Comparison of ENCODE assay signal across 8 cellular contexts in genomic region chr5:891117-891836, GRCh38. TPM values are rescaled to one million over a fixed set of nuclear protein-coding genes. Genes with fewer than 3 reads are reported as not detected.
A peak's percentile ranks its signal among the peaks of the same experiment; 100 is the strongest.
DNase-seq lines count a peak whose midpoint lies in the region; ATAC-seq and TF ChIP-seq lines count a peak whose summit lies in the region.

No MANE protein-coding gene starts in this region.

- peaks cover 87% of the 10 kb centered on the region for H3K36me3 ChIP-seq in DND-41 (ENCODE audit: insufficient read depth, low read length)

- peak overlapping the region; percentile 92 for H3K9ac ChIP-seq in DND-41 (ENCODE audit: low read depth, low read length)

- POLR2A ChIA-PET in naive thymus-derived CD8-positive, alpha-beta T cell (lab: Charles Lee), result interaction anchor here (1.1 to 1.6 kb wide), 2 partner anchors 10 kb away, joined by 3 to 4 read pairs; no protein-coding TSS in a partner anchor

- no peak for DNase-seq in DND-41
- DNase-seq in NCI-H460 (ENCODE audit: extremely low read depth, low read depth), result peak; percentile 56
- DNase-seq in chondrocyte (ENCODE audit: low spot score), result peak; percentile 68
- DNase-seq in naive thymus-derived CD8-positive, alpha-beta T cell, result no peak
- no peak for DNase-seq in NCI-H774 (lab: John Stamatoyannopoulos, UW)
- no peak for DNase-seq in EL
- no peak for DNase-seq in OCI-M1 (lab: John Stamatoyannopoulos, UW)

- H3K79me2 ChIP-seq in DND-41 (ENCODE audit: insufficient read depth, low read length), result peaks cover 78% of the 10 kb centered on the region

- H3K9me3 ChIP-seq in DND-41 (ENCODE audit: insufficient read depth, low read length, severe bottlenecking), result no peaks in the 10 kb centered on the region

- H3K36me3 Mint-ChIP-seq in chondrocyte (ENCODE audit: low read depth), result peaks cover 17% of the 10 kb centered on the region
- peaks cover 0 to 47% (median 3%) of the 10 kb centered on the region in 3 donors for H3K36me3 Mint-ChIP-seq in naive thymus-derived CD8-positive, alpha-beta T cell

- H3K4me3 Mint-ChIP-seq in chondrocyte (ENCODE audit: unreplicated experiment), result peak overlapping the region; percentile 94
- H3K4me3 Mint-ChIP-seq in naive thymus-derived CD8-positive, alpha-beta T cell, result peak overlapping the region; percentile 79 to 93 (median 86)

- peaks cover 41% of the 10 kb centered on the region for H4K20me1 ChIP-seq in DND-41 (ENCODE audit: insufficient read depth, low read length)

- peak overlapping the region; percentile 93 for H3K27ac Mint-ChIP-seq in chondrocyte (ENCODE audit: unreplicated experiment)
- peak overlapping the region; percentile 78 to 95 (median 92) for H3K27ac Mint-ChIP-seq in naive thymus-derived CD8-positive, alpha-beta T cell

- TF ChIP-seq CTCF in DND-41 (IDR thresholded peaks at IDR 0.05; ENCODE audit: borderline replicate concordance, extremely low read depth, low read length, poor library complexity, severe bottlenecking), result no peak
- TF ChIP-seq CTCF in chondrocyte (IDR thresholded peaks at IDR 0.05), result no peak

- H3K4me3 ChIP-seq in DND-41 (ENCODE audit: low read depth in 1 of 2, low read length in 2 of 2), result peak overlapping the region; percentile 85 to 91; a peak in 3 of 4 replicates

- peak overlapping the region; percentile 99 for H3K4me2 ChIP-seq in DND-41 (ENCODE audit: insufficient read depth, low read length)

- H3K4me1 Mint-ChIP-seq in chondrocyte (ENCODE audit: low read depth), result peaks cover 29% of the 10 kb centered on the region
- peaks cover 6 to 41% (median 24%) of the 10 kb centered on the region in 4 donors for H3K4me1 Mint-ChIP-seq in naive thymus-derived CD8-positive, alpha-beta T cell

- no peaks in the 10 kb centered on the region for H3K9me3 Mint-ChIP-seq in chondrocyte (ENCODE audit: low read depth)
- H3K9me3 Mint-ChIP-seq in naive thymus-derived CD8-positive, alpha-beta T cell, result no peaks in the 10 kb centered on the region

- H3K27me3 Mint-ChIP-seq in chondrocyte (ENCODE audit: low read depth), result no peaks in the 10 kb centered on the region
- no peaks in the 10 kb centered on the region for H3K27me3 Mint-ChIP-seq in naive thymus-derived CD8-positive, alpha-beta T cell

- peaks cover 49% of the 10 kb centered on the region for H3K4me1 ChIP-seq in DND-41 (ENCODE audit: insufficient read depth, low read length)

- H3K27ac ChIP-seq in DND-41 (ENCODE audit: low read length), result peak overlapping the region; percentile 84

- H3K27me3 ChIP-seq in DND-41 (ENCODE audit: insufficient read depth, low read length, poor library complexity), result no peaks in the 10 kb centered on the region

- no peak for TF ChIP-seq POLR2A in GM18505 (IDR thresholded peaks at IDR 0.05; ENCODE audit: borderline replicate concordance, extremely low read depth, insufficient read depth, insufficient read length)

- H2AFZ ChIP-seq in DND-41 (ENCODE audit: low read depth, low read length), result no peak overlapping the region

- no peak for ATAC-seq in DND-41 (ENCODE audit: insufficient read depth, low read depth)
- ATAC-seq in naive thymus-derived CD8-positive, alpha-beta T cell, result no peak
- ATAC-seq in GM18505 (IDR thresholded peaks at IDR 0.05; ENCODE audit: unreplicated experiment), result no peak

RNA-seq across cellular contexts. Expression of gene BRD9, which starts 1.3 kb away (rescaled TPM):
- total RNA-seq in NCI-H460 (2014; rRNA removed; shearing (Covaris generic)), result 25.4 and 30.4 TPM in 2 replicates
- 64.5 and 114 TPM in 2 replicates for polyA plus RNA-seq in NCI-H460 (2014; cell fraction: nucleus; rRNA removed)
- total RNA-seq in chondrocyte, result 26.5 to 30.4 TPM (median 30.1 TPM) in 3 replicates
- 10 to 100 TPM; 77.9 to 79.4 TPM for total RNA-seq in naive thymus-derived CD8-positive, alpha-beta T cell
- 10 to 100 TPM; 10.4 to 15.4 (median 11.5) TPM for polyA plus RNA-seq in naive thymus-derived CD8-positive, alpha-beta T cell

RNA-seq across cellular contexts. Expression of gene TRIP13, which starts 1.4 kb away (rescaled TPM):
- 35.1 and 45.5 TPM in 2 replicates for total RNA-seq in NCI-H460 (2014; rRNA removed; shearing (Covaris generic))
- 99.6 and 107 TPM in 2 replicates for polyA plus RNA-seq in NCI-H460 (2014; cell fraction: nucleus; rRNA removed)
- total RNA-seq in chondrocyte, result 4.9 to 8.1 TPM (median 6.4 TPM) in 3 replicates
- total RNA-seq in naive thymus-derived CD8-positive, alpha-beta T cell, result under 1 TPM; 0.55 to 0.60 TPM
- polyA plus RNA-seq in naive thymus-derived CD8-positive, alpha-beta T cell, result 1 to 10 TPM in 2 of 3 donors, under 1 TPM in 1; 0.75 to 1.5 (median 1.1) TPM

RNA-seq across cellular contexts. Expression of gene ZDHHC11, which starts 40.5 kb away (rescaled TPM):
- 6.9 and 8.9 TPM in 2 replicates for total RNA-seq in NCI-H460 (2014; rRNA removed; shearing (Covaris generic))
- polyA plus RNA-seq in NCI-H460 (2014; cell fraction: nucleus; rRNA removed), result 22.1 and 37.6 TPM in 2 replicates
- total RNA-seq in chondrocyte, result 1.9 to 4.7 TPM (median 2.3 TPM) in 3 replicates
- 10 to 100 TPM in 1 of 2 experiments, 1 to 10 TPM in 1; 9.8 to 16.4 TPM for total RNA-seq in naive thymus-derived CD8-positive, alpha-beta T cell
- not detected for polyA plus RNA-seq in naive thymus-derived CD8-positive, alpha-beta T cell

Comparison
In these comparisons a context has a peak if more than half of its experiments do, and no peak if none do; other contexts are left out.
1. DNase-seq: peak in NCI-H460 (single experiment) and chondrocyte (single experiment); none in DND-41 (single experiment), naive thymus-derived CD8-positive, alpha-beta T cell (0 of 10), NCI-H774 (single experiment), EL (single experiment) and OCI-M1 (single experiment).